In genomic region chr15:99424978-99425665, GRCh38 we compare ENCODE assay signal across 1 cellular context.
TF ChIP-seq lines count a peak whose summit lies in the region.

No MANE protein-coding gene starts in this region.

TF ChIP-seq in GM23338, 12 proteins besides CTCF, POLR2A, EP300 and RAD21 (continued from another document):
- no peak for TF ChIP-seq CREB1 (CRISPR knock-in tag; IDR thresholded peaks at IDR 0.05; ENCODE audit: low read depth)
- TF ChIP-seq ETS1 (IDR thresholded peaks at IDR 0.05): no peak
- no peak for TF ChIP-seq ZNF114 (CRISPR knock-in tag; IDR thresholded peaks at IDR 0.05)
TF ChIP-seq in GM23338: peak in this region for 0.
